In the genomic region with DNA sequence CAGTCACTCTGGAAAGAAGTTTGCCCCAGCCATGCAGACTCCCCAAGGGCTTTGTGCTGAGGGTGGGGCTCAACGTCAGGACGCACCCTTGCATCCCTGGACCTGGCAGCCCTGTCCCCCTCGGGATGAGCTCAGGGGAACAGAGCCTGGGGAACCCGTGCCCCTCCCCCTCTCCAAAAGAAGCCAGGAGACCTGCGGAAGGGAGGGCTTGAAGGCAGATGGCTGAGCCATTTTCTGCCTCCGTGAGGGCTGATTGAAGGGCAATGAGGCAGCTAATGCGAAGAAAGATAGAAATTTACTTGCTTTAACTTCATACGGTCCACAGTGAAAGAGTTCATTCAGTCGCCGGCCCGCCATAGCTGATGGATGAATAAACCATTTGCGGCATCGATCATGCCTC, we compare ENCODE assay signal across 1 cellular context.
TF ChIP-seq lines count a peak whose summit lies in the region.

No MANE protein-coding gene starts in this region.

TF ChIP-seq in H1, 55 proteins besides CTCF, POLR2A, EP300 and RAD21 (continued from another document):
- TF ChIP-seq SAP30 (IDR thresholded peaks at IDR 0.05; ENCODE audit: insufficient read depth, insufficient replicate concordance, low read length) = no peak
